9 cellular contexts compared by ENCODE assay signal in the genomic region with DNA sequence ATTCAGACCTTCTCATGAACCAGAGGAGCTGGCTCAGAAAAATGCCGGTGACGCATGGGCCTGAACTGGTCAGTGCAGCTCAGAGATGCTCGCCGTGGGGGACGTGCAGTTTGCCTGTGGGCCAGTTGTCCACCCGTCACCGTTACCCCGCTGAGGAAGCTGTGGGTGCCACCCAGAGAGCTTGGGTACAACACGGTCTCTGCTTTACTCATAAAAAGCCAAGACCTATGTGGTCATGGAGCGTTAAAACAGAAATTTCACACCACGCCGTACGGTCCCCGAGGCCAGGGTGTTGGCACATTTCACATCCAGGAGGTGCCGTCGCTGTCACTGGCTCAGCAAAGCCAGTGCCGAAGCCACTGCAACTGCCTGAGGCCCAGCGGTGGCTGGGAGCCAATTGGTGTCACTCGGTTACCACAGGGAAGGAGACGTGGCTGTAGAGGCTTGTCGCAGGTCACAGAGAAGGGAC.
DNase-seq lines count a peak whose midpoint lies in the region; ATAC-seq, FAIRE-seq and TF ChIP-seq lines count a peak whose summit lies in the region.
"Had no signal": no experiment of that assay in that cellular context is flagged by ENCODE, and none has a peak within 500 bp of the region (broad histone marks: within the 10 kb centered on the region; RNA-seq: fewer than 3 reads in every experiment).

No MANE protein-coding gene starts in this region.

- TF ChIP-seq RAD21 in liver (IDR thresholded peaks at IDR 0.05) (no peak), HepG2 (CRISPR knock-in tag; IDR thresholded peaks at IDR 0.05) (no peak)

- no peaks in the 10 kb centered on the region for H3K27me3 ChIP-seq in liver (ENCODE audit: control insufficient read depth in 4 of 4, insufficient read depth in 4 of 4, low read length in 3 of 4)
- peaks cover 11 to 62% of the 10 kb centered on the region in 2 experiments for H3K27me3 ChIP-seq in HepG2 (ENCODE audit: control insufficient read depth in 1 of 2, insufficient read depth in 2 of 2, low read length in 2 of 2)

- H3K36me3 ChIP-seq in liver (ENCODE audit: control insufficient read depth in 4 of 4, insufficient read depth in 3 of 4, low read depth in 1 of 4, low read length in 3 of 4), result no peaks in the 10 kb centered on the region
- no peaks in the 10 kb centered on the region for H3K36me3 ChIP-seq in HepG2 (replicated peaks in 1 of 2; ENCODE audit: control insufficient read depth in 1 of 2, insufficient read depth in 2 of 2, low read length in 2 of 2)

- intact Hi-C loops in HepG2 (cut with micrococcal nuclease; ENCODE audit: unreplicated experiment), result no loop called here
- intact Hi-C loops in left ventricle myocardium superior (cut with micrococcal nuclease), result no loop called here

- BruUV-seq in HepG2 (replicated peaks; lab: Mats Ljungman, UMichigan), result no TSS peak

- TF ChIP-seq CTCF in liver (IDR thresholded peaks at IDR 0.05; ENCODE audit: low read depth, low read length, missing input control) (no peak), HepG2 (CRISPR knock-in tag; IDR thresholded peaks at IDR 0.05) (no peak)

- peaks cover 6% of the 10 kb centered on the region; the same call in 1 of the 2 replicates for H4K20me1 ChIP-seq in HepG2 (ENCODE audit: insufficient read depth, low read length)

- no peak for TF ChIP-seq EP300 in HepG2 (IDR thresholded peaks at IDR 0.05; ENCODE audit: low read depth in 2 of 2, low read length in 2 of 2)
- TF ChIP-seq EP300 in HepG2 (CRISPR knock-in tag; IDR thresholded peaks at IDR 0.05; ENCODE audit: borderline replicate concordance), result no peak

- no peak for TF ChIP-seq POLR2A in HepG2 (IDR thresholded peaks at IDR 0.05; ENCODE audit: insufficient read depth in 1 of 2, low read depth in 2 of 2, low read length in 2 of 2)

- H3K27ac ChIP-seq in liver (ENCODE audit: low read depth in 1 of 2, low read length in 2 of 2), result peak overlapping the region; percentile 80 to 84
- H3K27ac ChIP-seq in HepG2 (ENCODE audit: extremely low read length, insufficient read depth, low read length), result no peak overlapping the region

- H3K4me1 ChIP-seq in liver (ENCODE audit: control insufficient read depth in 4 of 4, insufficient read depth in 4 of 4, low read length in 3 of 4) (peaks cover 0 to 3% (median under 1%) of the 10 kb centered on the region in 4 donors), HepG2 (ENCODE audit: insufficient read depth, low read length) (peaks cover 15% of the 10 kb centered on the region)
- H3K4me1 ChIP-seq: Caco-2 had no signal

- WGBS in liver, result 72% methylated on average over 21 of the region's 21 CpGs
- 57% methylated on average over 18 of the region's 21 CpGs for WGBS in HepG2 (ENCODE audit: low lambda C conversion rate)

- no peak overlapping the region for H2AFZ ChIP-seq in HepG2 (ENCODE audit: low read length)

- POLR2A ChIA-PET in HepG2 (lab: Yijun Ruan, JAX), result no interaction called here

- CTCF ChIA-PET in HepG2 (lab: Yijun Ruan, JAX; ENCODE audit: low intra/inter-chr PET ratio, low total read pairs), result no interaction called here

- H3K79me2 ChIP-seq in HepG2 (ENCODE audit: insufficient read depth, low read length), result no peaks in the 10 kb centered on the region

- H3K4me2 ChIP-seq in HepG2 (ENCODE audit: low read depth, low read length), result no peak overlapping the region

- H3K9me3 ChIP-seq in liver (ENCODE audit: control insufficient read depth in 4 of 4, low read length in 3 of 4) (no peaks in the 10 kb centered on the region), HepG2 (ENCODE audit: low read length) (no peaks in the 10 kb centered on the region)
- H3K9me3 ChIP-seq: Caco-2 had no signal

- ATAC-seq in HepG2 (no peak), left ventricle myocardium superior (peak; percentile 59), GM19463 (IDR thresholded peaks at IDR 0.05; ENCODE audit: unreplicated experiment) (no peak), GM21423 (IDR thresholded peaks at IDR 0.05; ENCODE audit: unreplicated experiment) (no peak)

- FAIRE-seq in HepG2 (lab: Jason Lieb, UNC), result no peak

- no peak for DNase-seq in HepG2 (ENCODE audit: low spot score)
- DNase-seq in activated CD8-positive, alpha-beta memory T cell treated with anti-CD3 and anti-CD28 coated beads, Interleukin-2, amount 50 U/mL, for 24 hours (ENCODE audit: extremely low read depth), result peak; percentile 38
- DNase-seq in left ventricle myocardium superior, result peak; percentile 87
- peak; percentile 83 to 86 for DNase-seq in stimulated activated CD8-positive, alpha-beta memory T cell treated with anti-CD3 and anti-CD28 coated beads, Interleukin-15, amount 100 ng/mL, for 48 hours (ENCODE audit: low read depth in 2 of 2)
- no peak for DNase-seq in retina

- H3K9ac ChIP-seq in liver (ENCODE audit: low read depth in 1 of 2, low read length in 2 of 2) (no peak overlapping the region), HepG2 (ENCODE audit: insufficient read depth, low read depth, low read length) (no peak overlapping the region)

- H3K4me3 ChIP-seq in liver (ENCODE audit: low read depth in 1 of 3, low read length in 3 of 3), result no peak overlapping the region
- H3K4me3 ChIP-seq in HepG2 (replicated peaks in 1 of 3; ENCODE audit: insufficient read depth in 1 of 3, low read depth in 2 of 3, low read length in 3 of 3), result no peak overlapping the region

- in situ Hi-C loops in HepG2 (cut with HindIII; ENCODE audit: extremely low pct_ligation_motif_present, low pct_unique_long_range_greater_than_20kb), result no loop called here

TF ChIP-seq in liver, 16 proteins besides CTCF, POLR2A, EP300 and RAD21 (continues in another document):
- TF ChIP-seq JUND (IDR thresholded peaks at IDR 0.05), result no peak
- TF ChIP-seq GABPA (IDR thresholded peaks at IDR 0.05 in 1 of 2, conservative IDR thresholded peaks at IDR 0.05 in 1 of 2), result no peak
- TF ChIP-seq HNF4A (conservative IDR thresholded peaks at IDR 0.05), result no peak
- TF ChIP-seq SP1 (IDR thresholded peaks at IDR 0.05), result no peak
- TF ChIP-seq, protein P1, sequence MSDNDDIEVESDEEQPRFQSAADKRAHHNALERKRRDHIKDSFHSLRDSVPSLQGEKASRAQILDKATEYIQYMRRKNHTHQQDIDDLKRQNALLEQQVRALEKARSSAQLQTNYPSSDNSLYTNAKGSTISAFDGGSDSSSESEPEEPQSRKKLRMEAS (IDR thresholded peaks at IDR 0.05), result no peak
- no peak for TF ChIP-seq HNF4G (IDR thresholded peaks at IDR 0.05)
- TF ChIP-seq, protein P2, sequence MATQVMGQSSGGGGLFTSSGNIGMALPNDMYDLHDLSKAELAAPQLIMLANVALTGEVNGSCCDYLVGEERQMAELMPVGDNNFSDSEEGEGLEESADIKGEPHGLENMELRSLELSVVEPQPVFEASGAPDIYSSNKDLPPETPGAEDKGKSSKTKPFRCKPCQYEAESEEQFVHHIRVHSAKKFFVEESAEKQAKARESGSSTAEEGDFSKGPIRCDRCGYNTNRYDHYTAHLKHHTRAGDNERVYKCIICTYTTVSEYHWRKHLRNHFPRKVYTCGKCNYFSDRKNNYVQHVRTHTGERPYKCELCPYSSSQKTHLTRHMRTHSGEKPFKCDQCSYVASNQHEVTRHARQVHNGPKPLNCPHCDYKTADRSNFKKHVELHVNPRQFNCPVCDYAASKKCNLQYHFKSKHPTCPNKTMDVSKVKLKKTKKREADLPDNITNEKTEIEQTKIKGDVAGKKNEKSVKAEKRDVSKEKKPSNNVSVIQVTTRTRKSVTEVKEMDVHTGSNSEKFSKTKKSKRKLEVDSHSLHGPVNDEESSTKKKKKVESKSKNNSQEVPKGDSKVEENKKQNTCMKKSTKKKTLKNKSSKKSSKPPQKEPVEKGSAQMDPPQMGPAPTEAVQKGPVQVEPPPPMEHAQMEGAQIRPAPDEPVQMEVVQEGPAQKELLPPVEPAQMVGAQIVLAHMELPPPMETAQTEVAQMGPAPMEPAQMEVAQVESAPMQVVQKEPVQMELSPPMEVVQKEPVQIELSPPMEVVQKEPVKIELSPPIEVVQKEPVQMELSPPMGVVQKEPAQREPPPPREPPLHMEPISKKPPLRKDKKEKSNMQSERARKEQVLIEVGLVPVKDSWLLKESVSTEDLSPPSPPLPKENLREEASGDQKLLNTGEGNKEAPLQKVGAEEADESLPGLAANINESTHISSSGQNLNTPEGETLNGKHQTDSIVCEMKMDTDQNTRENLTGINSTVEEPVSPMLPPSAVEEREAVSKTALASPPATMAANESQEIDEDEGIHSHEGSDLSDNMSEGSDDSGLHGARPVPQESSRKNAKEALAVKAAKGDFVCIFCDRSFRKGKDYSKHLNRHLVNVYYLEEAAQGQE (IDR thresholded peaks at IDR 0.05), result no peak

TF ChIP-seq in HepG2, 621 proteins besides CTCF, POLR2A, EP300 and RAD21:
- TF ChIP-seq KDM3A (CRISPR knock-in tag; IDR thresholded peaks at IDR 0.05; ENCODE audit: low read depth) (no peak), NRL (CRISPR knock-in tag; IDR thresholded peaks at IDR 0.05; ENCODE audit: borderline replicate concordance) (no peak), SMAD3 (CRISPR knock-in tag; IDR thresholded peaks at IDR 0.05) (no peak)

Comparison
In these comparisons a context has a peak if more than half of its experiments do, and no peak if none do; other contexts are left out.
1. DNase-seq: peak in activated CD8-positive, alpha-beta memory T cell treated with anti-CD3 and anti-CD28 coated beads, Interleukin-2, amount 50 U/mL, for 24 hours (single experiment), left ventricle myocardium superior (single experiment) and stimulated activated CD8-positive, alpha-beta memory T cell treated with anti-CD3 and anti-CD28 coated beads, Interleukin-15, amount 100 ng/mL, for 48 hours (2 of 2); none in HepG2 (single experiment) and retina (single experiment).